ENCODE assay signal across 1 cellular context in genomic region chr1:40691538-40692428, GRCh38.
TF ChIP-seq lines count a peak whose summit lies in the region.

Gene NFYC (plus strand): TSS chr1:40691704. CDS start chr1:40738844, 47,140 bp downstream.

TF ChIP-seq in HepG2, 621 proteins besides CTCF, POLR2A, EP300 and RAD21 (continued from another document):
- TF ChIP-seq HMGXB3 (CRISPR knock-in tag; IDR thresholded peaks at IDR 0.05; ENCODE audit: borderline replicate concordance) = no peak
- TF ChIP-seq ZNF75D (CRISPR knock-in tag; IDR thresholded peaks at IDR 0.05; ENCODE audit: borderline replicate concordance) = peak; percentile 69; the same call in 1 of the 2 replicates
- peak; percentile 66; the same call in 1 of the 2 replicates for TF ChIP-seq SPEN (CRISPR knock-in tag; IDR thresholded peaks at IDR 0.05; ENCODE audit: low read depth)
- peak; percentile 47; the same call in 1 of the 2 replicates for TF ChIP-seq ARID5B (CRISPR knock-in tag; IDR thresholded peaks at IDR 0.05)
- peak; percentile 83 for TF ChIP-seq ZNF574 (CRISPR knock-in tag; IDR thresholded peaks at IDR 0.05)
- no peak for TF ChIP-seq ZNF646 (CRISPR knock-in tag; IDR thresholded peaks at IDR 0.05)
- no peak for TF ChIP-seq ZFP36L2 (CRISPR knock-in tag; IDR thresholded peaks at IDR 0.05)
- peak; percentile 62 for TF ChIP-seq FOSL2 (CRISPR knock-in tag; IDR thresholded peaks at IDR 0.05)
- peak; percentile 28; the same call in 1 of the 2 replicates for TF ChIP-seq ZNF777 (CRISPR knock-in tag; IDR thresholded peaks at IDR 0.05)
- TF ChIP-seq ZNF816 (CRISPR knock-in tag; IDR thresholded peaks at IDR 0.05; ENCODE audit: borderline replicate concordance) = peak; percentile 74; the same call in 1 of the 2 replicates
- TF ChIP-seq MXD3 (CRISPR knock-in tag; IDR thresholded peaks at IDR 0.05) = peak; percentile 85; the same call in 1 of the 2 replicates
- TF ChIP-seq ZNF597 (CRISPR knock-in tag; IDR thresholded peaks at IDR 0.05) = no peak
- TF ChIP-seq FOXK2 (IDR thresholded peaks at IDR 0.05) = no peak
- TF ChIP-seq ZNF503 (CRISPR knock-in tag; IDR thresholded peaks at IDR 0.05) = peak; percentile 41; the same call in 1 of the 2 replicates
